ENCODE assay signal across 8 cellular contexts in genomic region chr2:150486539-150487484, GRCh38. TPM values are rescaled to one million over a fixed set of nuclear protein-coding genes. Genes with fewer than 3 reads are reported as not detected.
DNase-seq lines count a peak whose midpoint lies in the region; TF ChIP-seq lines count a peak whose summit lies in the region.

No MANE protein-coding gene starts in this region.

- H3K4me1 ChIP-seq in testis = peaks cover 4% of the 10 kb centered on the region

- no peaks in the 10 kb centered on the region for H3K27me3 Mint-ChIP-seq in MCF 10A (ENCODE audit: insufficient read depth, unreplicated experiment)

- H3K36me3 Mint-ChIP-seq in MCF 10A (ENCODE audit: insufficient read depth, unreplicated experiment) = peaks cover 48% of the 10 kb centered on the region

- no peaks in the 10 kb centered on the region for H3K27me3 ChIP-seq in layer of hippocampus (ENCODE audit: control insufficient read depth, insufficient read depth, low read length)
- H3K27me3 ChIP-seq in testis = no peaks in the 10 kb centered on the region

- H3K4me3 Mint-ChIP-seq in MCF 10A (ENCODE audit: unreplicated experiment) = peak overlapping the region; percentile 98

- CTCF ChIA-PET in MCF 10A (lab: Yijun Ruan, JAX) = interaction anchor here (0.6 to 2.2 kb wide), 7 partner anchors 16 to 889 kb away, joined by 3 to 20 read pairs (median 3); no protein-coding TSS in a partner anchor

- H3K9me3 ChIP-seq in testis = no peaks in the 10 kb centered on the region

- WGBS in testis, 2 donors = 1 to 3% methylated on average over 42 to 45 of the region's 45 CpGs

- H3K27ac ChIP-seq in layer of hippocampus (ENCODE audit: low read depth, low read length) = peak overlapping the region; percentile 72
- peak overlapping the region; percentile 53 to 66 for H3K27ac ChIP-seq in testis

- DNase-seq in Daoy (ENCODE audit: low read depth) = peak; percentile 51
- DNase-seq in NCI-H1048 (lab: John Stamatoyannopoulos, UW) = peak; percentile 5
- peak; percentile 73 for DNase-seq in MCF 10A (ENCODE audit: unreplicated experiment)
- DNase-seq in testis = peak; percentile 49
- DNase-seq in GM19238 (ENCODE audit: insufficient read length, low spot score) = no peak
- DNase-seq in AG08396 (ENCODE audit: low spot score) = no peak
- DNase-seq in A172 (ENCODE audit: low spot score) = no peak

- peak overlapping the region; percentile 97 for H3K27ac Mint-ChIP-seq in MCF 10A (ENCODE audit: low read depth, unreplicated experiment)

- TF ChIP-seq POLR2A in testis (IDR thresholded peaks at IDR 0.05) = no peak

- BruUV-seq in MCF 10A (replicated peaks; lab: Mats Ljungman, UMichigan) = TSS peak; percentile 72

- POLR2A ChIA-PET in MCF 10A (lab: Yijun Ruan, JAX) = interaction anchor here (0.5 to 9.4 kb wide), 33 partner anchors 8 to 900 kb away, joined by 3 to 81 read pairs (median 6); partner anchors contain the start of gene MMADHC

- no peaks in the 10 kb centered on the region for H3K36me3 ChIP-seq in testis (ENCODE audit: low read depth, missing control alignments)

- H3K4me1 Mint-ChIP-seq in MCF 10A (ENCODE audit: insufficient read depth, unreplicated experiment) = peaks cover 20% of the 10 kb centered on the region

- no peaks in the 10 kb centered on the region for H3K9me3 Mint-ChIP-seq in MCF 10A (ENCODE audit: unreplicated experiment)

- TF ChIP-seq CTCF in MCF 10A (IDR thresholded peaks at IDR 0.05; ENCODE audit: unreplicated experiment) (no peak), testis (IDR thresholded peaks at IDR 0.05) (no peak)

- intact Hi-C loops in MCF 10A (cut with micrococcal nuclease) = loop anchor here (1.0 to 10.0 kb wide), 10 partner anchors 100 to 890 kb away; no protein-coding TSS in a partner anchor
- intact Hi-C loops in testis (cut with DNase I; ENCODE audit: low total_unique reads) = loop anchor here (10.0 kb wide), 1 partner anchor 682 kb away; no protein-coding TSS in a partner anchor

- H3K4me3 ChIP-seq in testis = peak overlapping the region; percentile 66 to 71

RNA-seq across cellular contexts. Expression of gene RND3, which starts 0.7 kb away (rescaled TPM):
- 75.7 and 82.3 TPM in 2 replicates for total RNA-seq in Daoy (2014; rRNA removed; shearing (Covaris generic))
- total RNA-seq in MCF 10A (2022) (158 and 182 TPM in 2 replicates), testis (10 to 100 TPM in 1 of 2 donors, 1 to 10 TPM in 1; 8.0 to 10.2 TPM)
- polyA plus RNA-seq in testis (ENCODE audit: insufficient read depth, low read depth, low replicate concordance) = 5.0 TPM
- 155 and 205 TPM in 2 replicates for total RNA-seq in A172 (2014; rRNA removed; shearing (Covaris generic))

Comparison
In these comparisons a context has a peak if more than half of its experiments do, and no peak if none do; other contexts are left out.
1. DNase-seq: peak in Daoy (single experiment), NCI-H1048 (single experiment), MCF 10A (single experiment) and testis (single experiment); none in GM19238 (single experiment), AG08396 (single experiment) and A172 (single experiment).